8 cellular contexts compared by ENCODE assay signal in genomic region chr11:64723907-64724862, GRCh38. TPM values are rescaled to one million over a fixed set of nuclear protein-coding genes. Genes with fewer than 3 reads are reported as not detected.
A peak's percentile ranks its signal among the peaks of the same experiment; 100 is the strongest.
DNase-seq lines count a peak whose midpoint lies in the region; ATAC-seq and TF ChIP-seq lines count a peak whose summit lies in the region.

No MANE protein-coding gene starts in this region.

- H3K79me2 ChIP-seq in GM23338 (replicated peaks; ENCODE audit: insufficient read depth), result no peaks in the 10 kb centered on the region

- H3K27me3 Mint-ChIP-seq in GM23338 (ENCODE audit: insufficient read depth, low read depth, poor library complexity) (peaks cover 44% of the 10 kb centered on the region), immature natural killer cell (ENCODE audit: low read depth in 3 of 3) (peaks cover 3% of the 10 kb centered on the region in 3 donors)
- H3K27me3 Mint-ChIP-seq in activated CD4-positive, alpha-beta memory T cell treated with anti-CD3 and anti-CD28 coated beads, Interleukin-2, amount 10 ng/mL, durations not matched to agents 7 days and 5 days, result peaks cover 31% of the 10 kb centered on the region

- H3K4me2 ChIP-seq in BLaER1 (peak overlapping the region; percentile 99), GM23338 (peak overlapping the region; percentile 97)

- no peaks in the 10 kb centered on the region for H3K9me2 ChIP-seq in GM23338 (ENCODE audit: insufficient read depth)

- H4K20me1 ChIP-seq in BLaER1, result peaks cover 10% of the 10 kb centered on the region; the same call in 1 of the 2 replicates
- H4K20me1 ChIP-seq in GM23338 (replicated peaks; ENCODE audit: insufficient read depth), result no peaks in the 10 kb centered on the region

- ATAC-seq in GM23338, result peak; percentile 13; the same call in 2 of the 3 replicates
- no peak for ATAC-seq in left lobe of liver
- ATAC-seq in GM19397 (IDR thresholded peaks at IDR 0.05; ENCODE audit: unreplicated experiment), result no peak

- H3K4me3 ChIP-seq in BLaER1 (peak overlapping the region; percentile 77), GM23338 (peak overlapping the region; percentile 96)

- H3K4me1 ChIP-seq in BLaER1 (peaks cover 35% of the 10 kb centered on the region), GM23338 (ENCODE audit: insufficient read depth) (peaks cover 37% of the 10 kb centered on the region)

- H3K4me3 Mint-ChIP-seq in GM23338 (peak overlapping the region; percentile 59), immature natural killer cell (peak overlapping the region; percentile 50 to 74 (median 69))
- H3K4me3 Mint-ChIP-seq in activated CD4-positive, alpha-beta memory T cell treated with anti-CD3 and anti-CD28 coated beads, Interleukin-2, amount 10 ng/mL, durations not matched to agents 7 days and 5 days, result peak overlapping the region; percentile 60

- H3K9ac ChIP-seq in BLaER1, result peak overlapping the region; percentile 93

- TF ChIP-seq CTCF in GM23338 (conservative IDR thresholded peaks at IDR 0.05; ENCODE audit: low read depth in 2 of 2), result no peak

- H3F3A ChIP-seq in GM23338 (replicated peaks; ENCODE audit: low read depth), result peaks cover 1% of the 10 kb centered on the region; the same call in 1 of the 2 replicates

- H3K9me3 Mint-ChIP-seq in GM23338, result no peaks in the 10 kb centered on the region; the same call in 2 of the 3 replicates
- H3K9me3 Mint-ChIP-seq in activated CD4-positive, alpha-beta memory T cell treated with anti-CD3 and anti-CD28 coated beads, Interleukin-2, amount 10 ng/mL, durations not matched to agents 7 days and 5 days, result no peaks in the 10 kb centered on the region
- H3K9me3 Mint-ChIP-seq in immature natural killer cell, result no peaks in the 10 kb centered on the region

- POLR2A ChIA-PET in activated CD4-positive, alpha-beta memory T cell treated with anti-CD3 and anti-CD28 coated beads, Interleukin-2, amount 10 ng/mL, durations not matched to agents 7 days and 5 days (lab: Charles Lee), result no interaction called here

- peaks cover 30% of the 10 kb centered on the region for H3K36me3 ChIP-seq in BLaER1
- H3K36me3 ChIP-seq in GM23338 (ENCODE audit: insufficient read depth), result no peaks in the 10 kb centered on the region

- peak overlapping the region; percentile 95; the same call in 1 of the 2 replicates for H3K27ac ChIP-seq in BLaER1
- H3K27ac ChIP-seq in GM23338 (ENCODE audit: low read depth), result no peak overlapping the region

- H3K27ac Mint-ChIP-seq in GM23338 (no peak overlapping the region), immature natural killer cell (peak overlapping the region in 4 of 6 donors; percentile 22 to 80 (median 51))
- H3K27ac Mint-ChIP-seq in activated CD4-positive, alpha-beta memory T cell treated with anti-CD3 and anti-CD28 coated beads, Interleukin-2, amount 10 ng/mL, durations not matched to agents 7 days and 5 days, result no peak overlapping the region

- H3K36me3 Mint-ChIP-seq in GM23338 (ENCODE audit: low read depth) (peaks cover 14% of the 10 kb centered on the region), immature natural killer cell (peaks cover 0 to 11% (median 4%) of the 10 kb centered on the region in 3 donors)
- peaks cover 20% of the 10 kb centered on the region for H3K36me3 Mint-ChIP-seq in activated CD4-positive, alpha-beta memory T cell treated with anti-CD3 and anti-CD28 coated beads, Interleukin-2, amount 10 ng/mL, durations not matched to agents 7 days and 5 days (ENCODE audit: low read depth)

- peaks cover 57% of the 10 kb centered on the region for H3K4me1 Mint-ChIP-seq in GM23338
- H3K4me1 Mint-ChIP-seq in activated CD4-positive, alpha-beta memory T cell treated with anti-CD3 and anti-CD28 coated beads, Interleukin-2, amount 10 ng/mL, durations not matched to agents 7 days and 5 days, result peaks cover 10% of the 10 kb centered on the region
- H3K4me1 Mint-ChIP-seq in immature natural killer cell, result peaks cover 14 to 15% of the 10 kb centered on the region in 2 donors

- H2AFZ ChIP-seq in GM23338, result peak overlapping the region; percentile 95; the same call in 1 of the 2 replicates

- no peak for DNase-seq in GM23338 (ENCODE audit: low spot score)
- no peak for DNase-seq in activated CD4-positive, alpha-beta memory T cell treated with anti-CD3 and anti-CD28 coated beads, Interleukin-2, amount 10 ng/mL, durations not matched to agents 7 days and 5 days
- DNase-seq in immature natural killer cell, result no peak
- DNase-seq in pons (ENCODE audit: low spot score), result no peak
- DNase-seq in left lobe of liver (ENCODE audit: low spot score), result no peak
- DNase-seq in stimulated activated CD4-positive, alpha-beta T cell treated with anti-CD3 and anti-CD28 coated beads, Interleukin-12 subunit alpha, Interleukin-12 subunit beta, amount 100 ng/mL, for 4 hours, result no peak

- no peaks in the 10 kb centered on the region for H3K9me3 ChIP-seq in BLaER1

- CTCF ChIA-PET in activated CD4-positive, alpha-beta memory T cell treated with anti-CD3 and anti-CD28 coated beads, Interleukin-2, amount 10 ng/mL, durations not matched to agents 7 days and 5 days (lab: Charles Lee), result no interaction called here

- peaks cover 27% of the 10 kb centered on the region for H3K27me3 ChIP-seq in BLaER1
- peaks cover 16% of the 10 kb centered on the region for H3K27me3 ChIP-seq in GM23338 (ENCODE audit: insufficient read depth)

TF ChIP-seq in GM23338, 12 proteins besides CTCF, POLR2A, EP300 and RAD21 (continues in another document):
- TF ChIP-seq EZH2 (IDR thresholded peaks at IDR 0.05; ENCODE audit: low read depth, unreplicated experiment) (no peak), CREB1 (CRISPR knock-in tag; IDR thresholded peaks at IDR 0.05; ENCODE audit: low read depth) (no peak), ETS1 (IDR thresholded peaks at IDR 0.05) (no peak), ZNF331 (CRISPR knock-in tag; IDR thresholded peaks at IDR 0.05; ENCODE audit: low read depth) (no peak)

RNA-seq across cellular contexts. Expression of gene NRXN2, which starts 1.2 kb away (rescaled TPM):
- 17.0 and 22.1 TPM in 2 replicates for total RNA-seq in GM23338 (2014; rRNA removed; shearing (Covaris generic))
- polyA plus RNA-seq in GM23338 (2016; fragmentation: Nextera tagmentation; extraction: Ambion mirVana) (3.4 and 5.7 TPM in 2 replicates), immature natural killer cell (1 to 10 TPM in 2 of 3 donors, under 1 TPM in 1; 0.44 to 3.6 (median 3.2) TPM)
- under 1 TPM in 1 of 2 experiments, not detected in 1; 0.08 TPM for total RNA-seq in activated CD4-positive, alpha-beta memory T cell treated with anti-CD3 and anti-CD28 coated beads, Interleukin-2, amount 10 ng/mL, durations not matched to agents 7 days and 5 days
- total RNA-seq in left lobe of liver, result 0.98 TPM

RNA-seq across cellular contexts. Expression of gene RASGRP2, which starts 19.8 kb away (rescaled TPM):
- 30.1 and 34.4 TPM in 2 replicates for total RNA-seq in GM23338 (2014; rRNA removed; shearing (Covaris generic))
- polyA plus RNA-seq in GM23338 (2016; fragmentation: Nextera tagmentation; extraction: Ambion mirVana) (50.4 and 60.5 TPM in 2 replicates), immature natural killer cell (100 to 1,000 TPM; 142 to 165 (median 154) TPM)
- total RNA-seq in activated CD4-positive, alpha-beta memory T cell treated with anti-CD3 and anti-CD28 coated beads, Interleukin-2, amount 10 ng/mL, durations not matched to agents 7 days and 5 days, result 100 to 1,000 TPM; 179 to 183 TPM
- total RNA-seq in left lobe of liver, result 4.2 TPM

RNA-seq across cellular contexts. Expression of gene PYGM, which starts 35.6 kb away (rescaled TPM):
- 3.9 and 4.4 TPM in 2 replicates for total RNA-seq in GM23338 (2014; rRNA removed; shearing (Covaris generic))
- 1.5 and 2.8 TPM in 2 replicates for polyA plus RNA-seq in GM23338 (2016; fragmentation: Nextera tagmentation; extraction: Ambion mirVana)
- 1 to 10 TPM; 3.1 to 4.0 TPM for total RNA-seq in activated CD4-positive, alpha-beta memory T cell treated with anti-CD3 and anti-CD28 coated beads, Interleukin-2, amount 10 ng/mL, durations not matched to agents 7 days and 5 days
- polyA plus RNA-seq in immature natural killer cell, result 1 to 10 TPM in 1 of 3 donors, under 1 TPM in 1, not detected in 1; 0.63 to 1.1 TPM
- total RNA-seq in left lobe of liver, result 0.28 TPM

RNA-seq across cellular contexts. Expression of gene SF1, which starts 54.2 kb away (rescaled TPM):
- total RNA-seq in GM23338 (2014; rRNA removed; shearing (Covaris generic)), result 235 and 252 TPM in 2 replicates
- 76.9 and 82.9 TPM in 2 replicates for polyA plus RNA-seq in GM23338 (2016; fragmentation: Nextera tagmentation; extraction: Ambion mirVana)
- total RNA-seq in activated CD4-positive, alpha-beta memory T cell treated with anti-CD3 and anti-CD28 coated beads, Interleukin-2, amount 10 ng/mL, durations not matched to agents 7 days and 5 days, result 100 to 1,000 TPM; 385 to 390 TPM
- 100 to 1,000 TPM in 1 of 3 donors, 10 to 100 TPM in 2; 51.1 to 142 (median 56.3) TPM for polyA plus RNA-seq in immature natural killer cell
- 104 TPM for total RNA-seq in left lobe of liver

Comparison
In these comparisons a context has a peak if more than half of its experiments do, and no peak if none do; other contexts are left out.
1. H3K27ac Mint-ChIP-seq: peak in immature natural killer cell (4 of 6); none in GM23338 (single experiment) and activated CD4-positive, alpha-beta memory T cell treated with anti-CD3 and anti-CD28 coated beads, Interleukin-2, amount 10 ng/mL, durations not matched to agents 7 days and 5 days (single experiment).
2. Peak in every context shown above with its lines, with median percentiles within 50 percentile points of each other: H3K4me3 Mint-ChIP-seq.